ENCODE assay signal across 9 cellular contexts in genomic region chr4:39636786-39637185, GRCh38. TPM values are rescaled to one million over a fixed set of nuclear protein-coding genes. Genes with fewer than 3 reads are reported as not detected.
DNase-seq lines count a peak whose midpoint lies in the region; ATAC-seq and TF ChIP-seq lines count a peak whose summit lies in the region.
"Had no signal": no experiment of that assay in that cellular context is flagged by ENCODE, and none has a peak within 500 bp of the region (broad histone marks: within the 10 kb centered on the region; RNA-seq: fewer than 3 reads in every experiment).

No MANE protein-coding gene starts in this region.

- H3K27me3 Mint-ChIP-seq in activated T-cell treated with anti-CD3 and anti-CD28 coated beads, Interleukin-2, amount 50 U/mL, for 4 hours (ENCODE audit: low read depth): no peaks in the 10 kb centered on the region

- no peak for DNase-seq in activated T-cell treated with anti-CD3 and anti-CD28 coated beads, Interleukin-2, amount 50 U/mL, for 4 hours
- DNase-seq in activated T-cell treated with anti-CD3 and anti-CD28 coated beads for 4 hours (no peak), amniotic epithelial cell (ENCODE audit: low read depth) (peak; percentile 17), kidney tubule cell (ENCODE audit: low spot score) (peak; percentile 50), tibial nerve (ENCODE audit: low spot score in 2 of 2) (no peak), islet precursor cell (no peak)
- DNase-seq: GDM1 had no signal

- H3K36me3 Mint-ChIP-seq in activated T-cell treated with anti-CD3 and anti-CD28 coated beads, Interleukin-2, amount 50 U/mL, for 4 hours (ENCODE audit: insufficient read depth): no peaks in the 10 kb centered on the region

- H3K9me3 Mint-ChIP-seq in activated T-cell treated with anti-CD3 and anti-CD28 coated beads, Interleukin-2, amount 50 U/mL, for 4 hours: no peaks in the 10 kb centered on the region

- no peak for ATAC-seq in activated T-cell treated with anti-CD3 and anti-CD28 coated beads, Interleukin-2, amount 50 U/mL, for 4 hours
- ATAC-seq in GM21825 (IDR thresholded peaks at IDR 0.05; ENCODE audit: unreplicated experiment) (no peak), HG03469 (IDR thresholded peaks at IDR 0.05; ENCODE audit: unreplicated experiment) (no peak)

- no peaks in the 10 kb centered on the region for H3K9me3 ChIP-seq in tibial nerve

- TF ChIP-seq POLR2A in tibial nerve (IDR thresholded peaks at IDR 0.05): no peak

- no peaks in the 10 kb centered on the region for H3K36me3 ChIP-seq in tibial nerve

- peak overlapping the region; percentile 84 to 99 (median 98) for H3K27ac ChIP-seq in tibial nerve

- no peaks in the 10 kb centered on the region for H3K27me3 ChIP-seq in tibial nerve

- peaks cover 0 to 35% (median 16%) of the 10 kb centered on the region in 4 donors for H3K4me1 ChIP-seq in tibial nerve

- TF ChIP-seq EP300 in tibial nerve (IDR thresholded peaks at IDR 0.05): no peak

- 2 to 4% methylated on average over 5 of the region's 5 CpGs for WGBS in tibial nerve, 2 donors

- H3K4me3 ChIP-seq in tibial nerve: peak overlapping the region; percentile 74 to 97 (median 88)

- peaks cover 45% of the 10 kb centered on the region for H3K4me1 Mint-ChIP-seq in activated T-cell treated with anti-CD3 and anti-CD28 coated beads, Interleukin-2, amount 50 U/mL, for 4 hours (ENCODE audit: low read depth)

- no peak for TF ChIP-seq CTCF in tibial nerve (IDR thresholded peaks at IDR 0.05)

- H3K4me3 Mint-ChIP-seq in activated T-cell treated with anti-CD3 and anti-CD28 coated beads, Interleukin-2, amount 50 U/mL, for 4 hours: peak overlapping the region; percentile 91

RNA-seq across cellular contexts. Expression of gene SMIM14, which starts 1.9 kb away (rescaled TPM):
- 1 to 10 TPM in 1 of 3 donors, under 1 TPM in 2; 0.51 to 1.6 (median 0.98) TPM for total RNA-seq in activated T-cell treated with anti-CD3 and anti-CD28 coated beads, Interleukin-2, amount 50 U/mL, for 4 hours
- total RNA-seq in tibial nerve: 10 to 100 TPM; 26.7 to 42.6 (median 36.2) TPM

Comparison
In these comparisons a context has a peak if more than half of its experiments do, and no peak if none do; other contexts are left out.
1. DNase-seq: peak in amniotic epithelial cell (single experiment) and kidney tubule cell (single experiment); none in activated T-cell treated with anti-CD3 and anti-CD28 coated beads, Interleukin-2, amount 50 U/mL, for 4 hours (single experiment), activated T-cell treated with anti-CD3 and anti-CD28 coated beads for 4 hours (single experiment), tibial nerve (0 of 2) and islet precursor cell (single experiment).
2. RNA of gene SMIM14, which starts 1.9 kb away (total RNA-seq): 26.7 to 42.6 TPM in tibial nerve; 0.51 to 1.6 TPM in activated T-cell treated with anti-CD3 and anti-CD28 coated beads, Interleukin-2, amount 50 U/mL, for 4 hours; every median in the first group is over 10 times any median in the second.